Comparison of ENCODE assay signal across 8 cellular contexts in genomic region chr4:102827674-102828496, GRCh38. TPM values are rescaled to one million over a fixed set of nuclear protein-coding genes. Genes with fewer than 3 reads are reported as not detected.
A peak's percentile ranks its signal among the peaks of the same experiment; 100 is the strongest.
DNase-seq lines count a peak whose midpoint lies in the region; ATAC-seq and TF ChIP-seq lines count a peak whose summit lies in the region.

No MANE protein-coding gene starts in this region.

- TF ChIP-seq POLR2A in GM19099 (IDR thresholded peaks at IDR 0.05; ENCODE audit: extremely low read depth, insufficient read length, low read depth), result peak; percentile 82

- DNase-seq in Ammon's horn (ENCODE audit: low spot score) (peak; percentile 99), NCI-H446 (lab: John Stamatoyannopoulos, UW) (peak; percentile 97 to 100), cerebellum (ENCODE audit: low spot score) (peak; percentile 92), islet precursor cell (peak; percentile 100)
- peak; percentile 97 for DNase-seq in stimulated activated CD4-positive, alpha-beta T cell treated with anti-CD3 and anti-CD28 coated beads, Interleukin-12 subunit alpha, Interleukin-12 subunit beta, amount 100 ng/mL, for 4 hours

- ATAC-seq in HG03354 (IDR thresholded peaks at IDR 0.05; ENCODE audit: poor library complexity, severe bottlenecking, unreplicated experiment), result peak; percentile 84
- ATAC-seq in activated CD4-positive, CD25-positive, alpha-beta regulatory T cell treated with anti-CD3 and anti-CD28 coated beads, Interleukin-2, amount 50 U/mL, for 24 hours, result peak; percentile 70 to 80

RNA-seq across cellular contexts. Expression of gene UBE2D3, which starts 0.5 kb away (rescaled TPM):
- total RNA-seq in cerebellum, result 238 TPM

RNA-seq across cellular contexts. Expression of gene CISD2, which starts 40.9 kb away (rescaled TPM):
- 22.4 TPM for total RNA-seq in cerebellum

Comparison
In these comparisons a context has a peak if more than half of its experiments do, and no peak if none do; other contexts are left out.
1. Peak in every context shown above with its lines: DNase-seq and ATAC-seq.